ENCODE assay signal across 21 cellular contexts in the genomic region with DNA sequence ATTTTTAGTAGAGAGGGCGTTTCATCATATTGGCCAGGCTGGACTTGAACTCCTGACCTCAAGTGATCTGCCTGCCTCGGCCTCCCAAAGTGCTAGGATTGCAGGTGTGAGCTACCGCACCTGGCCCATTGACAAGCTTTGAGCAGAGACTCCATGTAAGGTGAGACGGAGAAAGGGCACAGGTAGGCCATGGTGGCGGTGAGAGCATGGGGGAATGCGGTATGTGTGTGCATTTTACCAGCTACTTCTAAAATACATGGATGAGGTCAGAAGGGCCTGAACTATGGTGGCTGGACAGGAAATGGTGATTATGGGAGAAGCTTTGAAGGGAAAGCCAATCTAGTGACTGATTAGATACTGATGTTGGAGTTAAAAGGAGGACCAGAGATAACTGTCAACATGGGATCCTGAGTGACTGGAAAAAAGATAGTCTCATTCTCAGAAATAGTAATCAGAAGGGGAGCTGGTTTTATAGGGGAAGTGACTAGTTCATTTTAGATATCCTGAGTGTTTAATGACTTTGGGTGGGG.
"Had no signal": no experiment of that assay in that cellular context is flagged by ENCODE, and none has a peak within 500 bp of the region (broad histone marks: within the 10 kb centered on the region; RNA-seq: fewer than 3 reads in every experiment).

No MANE protein-coding gene starts in this region.

- H3K9me3 ChIP-seq: esophagus squamous epithelium, gastroesophageal sphincter, neutrophil, spleen, tibial artery, upper lobe of left lung, uterus had no signal

- FAIRE-seq: kidney had no signal

- DNase-seq: dermis blood vessel endothelial cell; esophagus squamous epithelium; foreskin fibroblast; glutamatergic neuron; kidney; left colon; left ventricle myocardium superior; mesenchymal stem cell; naive thymus-derived CD4-positive, alpha-beta T cell; spleen; stimulated activated CD4-positive, alpha-beta T cell treated with anti-CD3 and anti-CD28 coated beads, Interleukin-15, amount 100 ng/mL, for 24 hours; stimulated activated CD4-positive, alpha-beta T cell treated with anti-CD3 and anti-CD28 coated beads, Interleukin-1b, Interleukin-23, amount 100 ng/mL, for 48 hours; stimulated activated CD4-positive, alpha-beta T cell treated with anti-CD3 and anti-CD28 coated beads, Interleukin-4, amount 100 ng/mL, for 24 hours; tibial artery; upper lobe of left lung; uterus had no signal

- H3K9me3 Mint-ChIP-seq: stimulated activated memory B cell treated with anti-CD40 and anti-IgM and Interleukin-4, amounts not matched to agents 10 μg/mL and 1 μg/mL and 100 μg/mL, for 72 hours; stimulated activated naive CD8-positive, alpha-beta T cell treated with anti-CD3 and anti-CD28 coated beads, Interleukin-15, Interleukin-2, amounts not matched to agents 100 ng/mL and 50 ng/mL, for 24 hours had no signal

- H3K4me1 ChIP-seq: gastroesophageal sphincter, spleen, uterus had no signal

- H3K4me3 Mint-ChIP-seq: naive thymus-derived CD4-positive, alpha-beta T cell; stimulated activated memory B cell treated with anti-CD40 and anti-IgM and Interleukin-4, amounts not matched to agents 10 μg/mL and 1 μg/mL and 100 μg/mL, for 72 hours; stimulated activated naive CD8-positive, alpha-beta T cell treated with anti-CD3 and anti-CD28 coated beads, Interleukin-15, Interleukin-2, amounts not matched to agents 100 ng/mL and 50 ng/mL, for 24 hours had no signal

- H3K27ac Mint-ChIP-seq: naive thymus-derived CD4-positive, alpha-beta T cell; stimulated activated memory B cell treated with anti-CD40 and anti-IgM and Interleukin-4, amounts not matched to agents 10 μg/mL and 1 μg/mL and 100 μg/mL, for 72 hours; stimulated activated naive CD8-positive, alpha-beta T cell treated with anti-CD3 and anti-CD28 coated beads, Interleukin-15, Interleukin-2, amounts not matched to agents 100 ng/mL and 50 ng/mL, for 24 hours had no signal

- H3K27me3 Mint-ChIP-seq: stimulated activated memory B cell treated with anti-CD40 and anti-IgM and Interleukin-4, amounts not matched to agents 10 μg/mL and 1 μg/mL and 100 μg/mL, for 72 hours; stimulated activated naive CD8-positive, alpha-beta T cell treated with anti-CD3 and anti-CD28 coated beads, Interleukin-15, Interleukin-2, amounts not matched to agents 100 ng/mL and 50 ng/mL, for 24 hours had no signal

- H3K27me3 ChIP-seq: esophagus squamous epithelium, gastroesophageal sphincter, neutrophil, spleen, tibial artery, upper lobe of left lung, uterus had no signal

- H3K4me3 ChIP-seq: esophagus squamous epithelium, gastroesophageal sphincter, lung, spleen, tibial artery, upper lobe of left lung, uterus had no signal

- H3K36me3 Mint-ChIP-seq: naive thymus-derived CD4-positive, alpha-beta T cell; stimulated activated memory B cell treated with anti-CD40 and anti-IgM and Interleukin-4, amounts not matched to agents 10 μg/mL and 1 μg/mL and 100 μg/mL, for 72 hours had no signal

- H3K36me3 ChIP-seq: esophagus squamous epithelium, gastroesophageal sphincter, neutrophil, spleen, tibial artery, upper lobe of left lung, uterus had no signal

- H3K27ac ChIP-seq: esophagus squamous epithelium, gastroesophageal sphincter, neutrophil, spleen, tibial artery, upper lobe of left lung, uterus had no signal
